In genomic region chr14:105479438-105480164, GRCh38 we compare ENCODE assay signal across 11 cellular contexts. TPM values are rescaled to one million over a fixed set of nuclear protein-coding genes. Genes with fewer than 3 reads are reported as not detected.
DNase-seq lines count a peak whose midpoint lies in the region; ATAC-seq, FAIRE-seq and TF ChIP-seq lines count a peak whose summit lies in the region.
"Had no signal": no experiment of that assay in that cellular context is flagged by ENCODE, and none has a peak within 500 bp of the region (broad histone marks: within the 10 kb centered on the region; RNA-seq: fewer than 3 reads in every experiment).

No MANE protein-coding gene starts in this region.

- H3K4me1 Mint-ChIP-seq in CD8-positive, alpha-beta memory T cell = peaks cover 29 to 68% (median 44%) of the 10 kb centered on the region in 3 donors
- peaks cover 27% of the 10 kb centered on the region for H3K4me1 Mint-ChIP-seq in activated naive CD8-positive, alpha-beta T cell treated with anti-CD3 and anti-CD28 coated beads for 36 hours

- no peak overlapping the region for H3K4me3 ChIP-seq in A673 (ENCODE audit: low read depth, low read length, poor library complexity, severe bottlenecking)
- no peak overlapping the region for H3K4me3 ChIP-seq in CD8-positive, alpha-beta memory T cell (ENCODE audit: low read length)
- no peak overlapping the region for H3K4me3 ChIP-seq in aorta (ENCODE audit: low read length in 2 of 2)
- H3K4me3 ChIP-seq: K562 had no signal

- H3K9me3 Mint-ChIP-seq in CD8-positive, alpha-beta memory T cell = peaks cover 0 to 3% (median 0%) of the 10 kb centered on the region in 5 donors
- peaks cover 3% of the 10 kb centered on the region for H3K9me3 Mint-ChIP-seq in activated naive CD8-positive, alpha-beta T cell treated with anti-CD3 and anti-CD28 coated beads for 36 hours

- H3K27ac Mint-ChIP-seq in CD8-positive, alpha-beta memory T cell = peak overlapping the region in 6 of 8 donors; percentile 89 to 100 (median 100)
- no peak overlapping the region for H3K27ac Mint-ChIP-seq in activated naive CD8-positive, alpha-beta T cell treated with anti-CD3 and anti-CD28 coated beads for 36 hours

- no peak for TF ChIP-seq CTCF in A673 (conservative IDR thresholded peaks at IDR 0.05; ENCODE audit: low read depth, low read length)

- BruUV-seq in A673 (replicated peaks; lab: Mats Ljungman, UMichigan) = TSS peak; percentile 95

- peak overlapping the region in 6 of 7 donors; percentile 19 to 85 (median 70) for H3K4me3 Mint-ChIP-seq in CD8-positive, alpha-beta memory T cell
- H3K4me3 Mint-ChIP-seq in activated naive CD8-positive, alpha-beta T cell treated with anti-CD3 and anti-CD28 coated beads for 36 hours = peak overlapping the region; percentile 38

- 68 to 72% methylated on average over 33 to 34 of the region's 34 CpGs for WGBS in aorta, 2 donors

- no peak for ATAC-seq in aorta (ENCODE audit: low FRiP score)
- ATAC-seq: K562 had no signal

- H3K4me1 ChIP-seq in A673 (ENCODE audit: insufficient read depth, low read length, poor library complexity, severe bottlenecking) = peaks cover 45% of the 10 kb centered on the region
- H3K4me1 ChIP-seq in CD8-positive, alpha-beta memory T cell (ENCODE audit: insufficient read depth, low read length) = peaks cover 78% of the 10 kb centered on the region
- peaks cover 0 to 2% of the 10 kb centered on the region in 2 donors for H3K4me1 ChIP-seq in aorta (ENCODE audit: control insufficient read depth in 1 of 2, insufficient read depth in 2 of 2, low read length in 2 of 2)

- no peaks in the 10 kb centered on the region for H3K36me3 Mint-ChIP-seq in CD8-positive, alpha-beta memory T cell
- H3K36me3 Mint-ChIP-seq in activated naive CD8-positive, alpha-beta T cell treated with anti-CD3 and anti-CD28 coated beads for 36 hours = no peaks in the 10 kb centered on the region

- H3K36me3 ChIP-seq in A673 (ENCODE audit: insufficient read depth, low read length, poor library complexity, severe bottlenecking) (peaks cover 4% of the 10 kb centered on the region), aorta (ENCODE audit: control insufficient read depth in 1 of 2, insufficient read depth in 2 of 2, low read length in 1 of 2) (no peaks in the 10 kb centered on the region)
- H3K36me3 ChIP-seq in CD8-positive, alpha-beta memory T cell (ENCODE audit: insufficient read depth, low read length) = no peaks in the 10 kb centered on the region

- no peak for FAIRE-seq in urothelium cell line (lab: Jason Lieb, UNC)
- FAIRE-seq: K562 had no signal

- peaks cover 0 to 12% of the 10 kb centered on the region in 2 donors for H3K27me3 Mint-ChIP-seq in CD8-positive, alpha-beta memory T cell
- peaks cover 33% of the 10 kb centered on the region for H3K27me3 Mint-ChIP-seq in activated naive CD8-positive, alpha-beta T cell treated with anti-CD3 and anti-CD28 coated beads for 36 hours

- H3K27ac ChIP-seq in A673 (ENCODE audit: low read depth, low read length, poor library complexity, severe bottlenecking) (no peak overlapping the region), aorta (ENCODE audit: low read depth in 1 of 2, low read length in 2 of 2) (no peak overlapping the region)
- H3K27ac ChIP-seq in CD8-positive, alpha-beta memory T cell (ENCODE audit: low read depth, low read length) = no peak overlapping the region

- CTCF ChIA-PET in A673 (lab: Charles Lee) = no interaction called here
- CTCF ChIA-PET in CD8-positive, alpha-beta memory T cell (lab: Charles Lee) = interaction anchor here (1.6 to 3.1 kb wide), 3 partner anchors 12 to 179 kb away, joined by 10 to 135 read pairs (median 13); partner anchors contain the start of genes BRF1 and TEDC1

- H3K9me3 ChIP-seq in A673 (ENCODE audit: low read depth, low read length, poor library complexity, severe bottlenecking) = no peaks in the 10 kb centered on the region
- H3K9me3 ChIP-seq in CD8-positive, alpha-beta memory T cell (ENCODE audit: low read length) = no peaks in the 10 kb centered on the region
- no peaks in the 10 kb centered on the region for H3K9me3 ChIP-seq in aorta (ENCODE audit: control insufficient read depth, low read length)

- DNase-seq in A673 (ENCODE audit: low spot score) = no peak
- DNase-seq in CD8-positive, alpha-beta memory T cell = peak in 1 of 5 donors; percentile 34
- no peak for DNase-seq in activated naive CD8-positive, alpha-beta T cell treated with anti-CD3 and anti-CD28 coated beads for 36 hours
- DNase-seq in myocyte (ENCODE audit: low read depth) = peak; percentile 68
- DNase-seq in effector CD4-positive, alpha-beta T cell = no peak
- no peak for DNase-seq in aorta
- DNase-seq in central memory CD4-positive, alpha-beta T cell = no peak
- no peak for DNase-seq in urothelium cell line (ENCODE audit: low spot score)
- DNase-seq: activated T-cell treated with anti-CD3 and anti-CD28 coated beads, Interleukin-2, amount 50 U/mL, for 1 hour; NCI-H510A treated with DMSO at 0.1 percent for 48 hours had no signal

- no peaks in the 10 kb centered on the region for H3K27me3 ChIP-seq in A673 (replicated peaks; ENCODE audit: insufficient read depth, low read depth, low read length, poor library complexity)
- no peaks in the 10 kb centered on the region for H3K27me3 ChIP-seq in CD8-positive, alpha-beta memory T cell (ENCODE audit: insufficient read depth, low read length, poor library complexity, severe bottlenecking)
- no peaks in the 10 kb centered on the region for H3K27me3 ChIP-seq in aorta (ENCODE audit: control insufficient read depth in 1 of 2, insufficient read depth in 2 of 2, low read length in 1 of 2)

- POLR2A ChIA-PET in A673 (lab: Charles Lee; ENCODE audit: low non-redundant PET) = no interaction called here
- POLR2A ChIA-PET in CD8-positive, alpha-beta memory T cell (lab: Charles Lee) = no interaction called here

- intact Hi-C loops in A673 (cut with micrococcal nuclease; ENCODE audit: unreplicated experiment) (no loop called here), aorta (cut with DNase I) (loop anchor here (10.0 kb wide), 2 partner anchors 385 to 1755 kb away; no protein-coding TSS in a partner anchor)

RNA-seq across cellular contexts. Expression of gene CRIP2, which starts 5.0 kb away (rescaled TPM):
- 154 and 192 TPM in 2 replicates for total RNA-seq in A673 (2021)
- 1 to 10 TPM; 2.7 to 4.5 TPM for total RNA-seq in CD8-positive, alpha-beta memory T cell
- 31.5 TPM for polyA plus RNA-seq in CD8-positive, alpha-beta memory T cell
- total RNA-seq in activated naive CD8-positive, alpha-beta T cell treated with anti-CD3 and anti-CD28 coated beads for 36 hours = under 1 TPM; 0.16 to 0.41 TPM
- 586 and 856 TPM in 2 replicates for total RNA-seq in myocyte
- polyA plus RNA-seq in myocyte (2012) = 418 TPM
- 100 to 1,000 TPM; 267 to 352 TPM for total RNA-seq in aorta
- 100 to 1,000 TPM; 432 to 698 TPM for polyA plus RNA-seq in aorta

RNA-seq across cellular contexts. Expression of gene CRIP1, which starts 7.1 kb away (rescaled TPM):
- total RNA-seq in A673 (2021) (42.4 and 47.7 TPM in 2 replicates), myocyte (0.99 and 2.6 TPM in 2 replicates), aorta (100 to 1,000 TPM; 229 to 236 TPM)
- total RNA-seq in CD8-positive, alpha-beta memory T cell = 100 to 1,000 TPM; 463 to 468 TPM
- 1,031 TPM for polyA plus RNA-seq in CD8-positive, alpha-beta memory T cell
- 10 to 100 TPM; 82.5 to 87.3 TPM for total RNA-seq in activated naive CD8-positive, alpha-beta T cell treated with anti-CD3 and anti-CD28 coated beads for 36 hours
- polyA plus RNA-seq in myocyte (2012) = 68.3 TPM
- polyA plus RNA-seq in aorta = 1,000 to 10,000 TPM in 1 of 2 donors, 100 to 1,000 TPM in 1; 740 to 1,123 TPM

RNA-seq across cellular contexts. Expression of gene TEDC1, which starts 11.4 kb away (rescaled TPM):
- total RNA-seq in A673 (2021) = 34.0 and 48.0 TPM in 2 replicates
- total RNA-seq in CD8-positive, alpha-beta memory T cell = 10 to 100 TPM; 52.1 to 56.5 TPM
- polyA plus RNA-seq in CD8-positive, alpha-beta memory T cell = 14.7 TPM
- 10 to 100 TPM; 33.6 to 34.9 TPM for total RNA-seq in activated naive CD8-positive, alpha-beta T cell treated with anti-CD3 and anti-CD28 coated beads for 36 hours
- 9.3 and 14.4 TPM in 2 replicates for total RNA-seq in myocyte
- polyA plus RNA-seq in myocyte (2012) = 12.6 TPM
- total RNA-seq in aorta = 10 to 100 TPM in 1 of 2 donors, 1 to 10 TPM in 1; 8.6 to 30.5 TPM
- 10 to 100 TPM in 1 of 2 donors, 1 to 10 TPM in 1; 9.6 to 33.8 TPM for polyA plus RNA-seq in aorta

RNA-seq across cellular contexts. Expression of gene TMEM121, which starts 46.8 kb away (rescaled TPM):
- total RNA-seq in A673 (2021) (3.1 and 4.7 TPM in 2 replicates), myocyte (3.9 and 5.3 TPM in 2 replicates), aorta (1 to 10 TPM; 1.9 to 7.5 TPM)
- total RNA-seq in CD8-positive, alpha-beta memory T cell = 10 to 100 TPM; 14.2 to 17.1 TPM
- 3.8 TPM for polyA plus RNA-seq in CD8-positive, alpha-beta memory T cell
- 10 to 100 TPM; 16.7 to 16.8 TPM for total RNA-seq in activated naive CD8-positive, alpha-beta T cell treated with anti-CD3 and anti-CD28 coated beads for 36 hours
- 2.3 TPM for polyA plus RNA-seq in myocyte (2012)
- polyA plus RNA-seq in aorta = 1 to 10 TPM in 1 of 2 donors, under 1 TPM in 1; 0.75 to 4.2 TPM
- polyA plus RNA-seq: K562 had no signal

RNA-seq across cellular contexts. Expression of gene MTA1, which starts 60.0 kb away (rescaled TPM):
- total RNA-seq in A673 (2021) (238 and 250 TPM in 2 replicates), myocyte (44.0 and 50.9 TPM in 2 replicates), aorta (100 to 1,000 TPM in 1 of 2 donors, 10 to 100 TPM in 1; 71.5 to 111 TPM)
- total RNA-seq in CD8-positive, alpha-beta memory T cell = 100 to 1,000 TPM; 124 to 129 TPM
- polyA plus RNA-seq in CD8-positive, alpha-beta memory T cell = 6.1 TPM
- total RNA-seq in activated naive CD8-positive, alpha-beta T cell treated with anti-CD3 and anti-CD28 coated beads for 36 hours = 100 to 1,000 TPM; 148 to 149 TPM
- 64.6 TPM for polyA plus RNA-seq in myocyte (2012)
- 10 to 100 TPM; 16.9 to 85.4 TPM for polyA plus RNA-seq in aorta

Comparison
In these comparisons a context has a peak if more than half of its experiments do, and no peak if none do; other contexts are left out.
1. RNA of gene CRIP2, which starts 5.0 kb away (total RNA-seq): 586 to 856 TPM in myocyte, 267 to 352 TPM in aorta and 154 to 192 TPM in A673; 2.7 to 4.5 TPM in CD8-positive, alpha-beta memory T cell and 0.16 to 0.41 TPM in activated naive CD8-positive, alpha-beta T cell treated with anti-CD3 and anti-CD28 coated beads for 36 hours; every median in the first group is over 10 times any median in the second.
2. RNA of gene CRIP1, which starts 7.1 kb away (total RNA-seq): 463 to 468 TPM in CD8-positive, alpha-beta memory T cell, 229 to 236 TPM in aorta, 82.5 to 87.3 TPM in activated naive CD8-positive, alpha-beta T cell treated with anti-CD3 and anti-CD28 coated beads for 36 hours and 42.4 to 47.7 TPM in A673; 0.99 to 2.6 TPM in myocyte; every median in the first group is over 10 times any median in the second.